ENCODE assay signal across 8 cellular contexts in the genomic region with DNA sequence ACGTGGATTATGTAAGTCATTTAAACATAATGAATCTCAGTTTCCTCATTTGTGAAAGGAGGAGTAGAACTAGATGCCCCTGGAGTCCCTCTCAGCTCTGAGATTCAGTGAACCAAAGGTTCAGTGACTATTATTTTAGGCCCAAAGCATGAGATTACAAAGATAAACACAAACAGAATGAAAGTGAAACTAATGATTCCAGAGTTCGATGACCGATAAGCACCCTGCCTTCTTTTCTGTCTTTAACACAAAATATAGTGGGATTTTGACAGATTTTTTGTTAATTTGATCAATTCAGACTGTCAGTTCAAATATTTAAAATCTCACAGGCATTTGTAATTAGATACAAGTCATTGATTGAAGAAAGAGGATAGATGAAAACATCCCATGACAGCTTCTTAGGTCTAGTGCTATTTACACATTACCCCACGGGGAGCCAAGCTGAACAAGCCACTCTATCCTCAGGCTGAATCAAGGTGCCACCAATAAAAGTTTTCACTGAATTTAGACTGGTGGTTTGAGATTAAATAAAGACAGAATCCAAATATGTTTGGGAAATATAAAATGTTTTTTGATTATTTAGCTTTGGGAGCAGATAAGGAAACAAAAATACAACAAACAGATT.
A peak's percentile ranks its signal among the peaks of the same experiment; 100 is the strongest.
DNase-seq lines count a peak whose midpoint lies in the region; ATAC-seq and TF ChIP-seq lines count a peak whose summit lies in the region.

No MANE protein-coding gene starts in this region.

- H3K9ac ChIP-seq in colonic mucosa (ENCODE audit: low read depth in 2 of 2, low read length in 2 of 2), result peak overlapping the region; percentile 14 to 28

- H3K9me3 Mint-ChIP-seq in WTC11, result no peaks in the 10 kb centered on the region

- peak; percentile 34 for DNase-seq in GM10266 (ENCODE audit: extremely low spot score)
- DNase-seq in HT1080 (ENCODE audit: low read depth), result peak; percentile 49
- DNase-seq in colonic mucosa, result no peak
- peak; percentile 51 for DNase-seq in pons (ENCODE audit: low spot score)
- DNase-seq in NCI-H1694 treated with DMSO at 0.1 percent for 48 hours (lab: John Stamatoyannopoulos, UW), result no peak
- no peak for DNase-seq in WTC11 (ENCODE audit: low spot score)
- DNase-seq in cerebellar nuclear complex (lab: John Stamatoyannopoulos, UW), result no peak

- TF ChIP-seq CTCF in GM10266 (IDR thresholded peaks at IDR 0.05; ENCODE audit: control insufficient read depth, insufficient read depth, low read depth, missing control alignments) (no peak), colonic mucosa (IDR thresholded peaks at IDR 0.05) (no peak), WTC11 (IDR thresholded peaks at IDR 0.05) (no peak)

- POLR2A ChIA-PET in WTC11 (lab: Charles Lee), result no interaction called here

- intact Hi-C loops in colonic mucosa (cut with DNase I), result loop anchor here (10.0 kb wide), 1 partner anchor 205 kb away; no protein-coding TSS in a partner anchor

- peak overlapping the region; percentile 14 for H3K27ac ChIP-seq in colonic mucosa

- ATAC-seq in GM21423 (IDR thresholded peaks at IDR 0.05; ENCODE audit: unreplicated experiment), result peak; percentile 68
- ATAC-seq in WTC11, result no peak

- no peaks in the 10 kb centered on the region for H3K36me3 ChIP-seq in colonic mucosa

- no peaks in the 10 kb centered on the region for H3K27me3 Mint-ChIP-seq in WTC11 (ENCODE audit: low read depth)

- peak overlapping the region; percentile 2 for H3K4me3 ChIP-seq in colonic mucosa

- CTCF ChIA-PET in WTC11 (lab: Charles Lee), result interaction anchor here (0.6 kb wide), 1 partner anchor 62 kb away, joined by 3 read pairs; no protein-coding TSS in a partner anchor

- no peak overlapping the region for H3K27ac Mint-ChIP-seq in WTC11

- no peaks in the 10 kb centered on the region for H3K9me3 ChIP-seq in colonic mucosa

- H3K4me3 Mint-ChIP-seq in WTC11, result no peak overlapping the region

- H3K36me3 Mint-ChIP-seq in WTC11, result no peaks in the 10 kb centered on the region

- H3K4me1 Mint-ChIP-seq in WTC11, result peaks cover 9% of the 10 kb centered on the region

- H3K4me1 ChIP-seq in colonic mucosa, result no peaks in the 10 kb centered on the region

- no peaks in the 10 kb centered on the region for H3K27me3 ChIP-seq in colonic mucosa

TF ChIP-seq in WTC11, 78 proteins besides CTCF, POLR2A, EP300 and RAD21:
- no peak for TF ChIP-seq NFE2L1 (CRISPR knock-in tag; IDR thresholded peaks at IDR 0.05)

Comparison
In these comparisons a context has a peak if more than half of its experiments do, and no peak if none do; other contexts are left out.
1. DNase-seq: peak in GM10266 (single experiment), HT1080 (single experiment) and pons (single experiment); none in colonic mucosa (single experiment), NCI-H1694 treated with DMSO at 0.1 percent for 48 hours (single experiment), WTC11 (single experiment) and cerebellar nuclear complex (0 of 2).